Comparison of ENCODE assay signal across 8 cellular contexts in the genomic region with DNA sequence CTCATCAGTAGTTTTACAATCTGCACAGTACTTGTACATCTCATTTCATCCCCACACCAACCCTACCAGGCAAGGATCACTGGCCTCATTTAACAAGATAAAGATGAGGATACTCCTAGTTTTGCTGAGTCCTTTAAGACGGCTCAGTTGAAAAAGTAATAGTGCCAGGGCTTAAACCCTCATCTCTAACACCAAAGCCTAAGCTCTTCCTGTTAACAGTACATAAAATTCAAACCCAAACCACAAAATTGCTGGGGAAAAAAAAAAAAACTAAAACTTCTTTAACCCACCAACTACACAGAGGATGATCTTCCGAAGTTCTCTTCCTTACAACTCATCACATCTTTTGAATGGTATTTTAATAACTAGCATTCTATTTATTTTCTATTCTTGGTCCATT. TPM values are rescaled to one million over a fixed set of nuclear protein-coding genes. Genes with fewer than 3 reads are reported as not detected.
DNase-seq lines count a peak whose midpoint lies in the region; ATAC-seq and TF ChIP-seq lines count a peak whose summit lies in the region.

No MANE protein-coding gene starts in this region.

- peaks cover 9% of the 10 kb centered on the region for H3K4me1 ChIP-seq in stomach smooth muscle (ENCODE audit: control insufficient read depth, insufficient read depth, low read length)

- no peaks in the 10 kb centered on the region for H3K27me3 ChIP-seq in stomach smooth muscle (ENCODE audit: control insufficient read depth in 1 of 2, insufficient read depth in 2 of 2, low read length in 2 of 2)

- H3K4me1 Mint-ChIP-seq in activated CD4-positive, alpha-beta T cell treated with anti-CD3 and anti-CD28 coated beads, Interleukin-2, amount 10 ng/mL, durations not matched to agents 24 days and 14 days, result peaks cover 41% of the 10 kb centered on the region
- H3K4me1 Mint-ChIP-seq in activated T-helper 2 cell treated with anti-CD3 and anti-CD28 coated beads, Interferon-gamma antibody, Interleukin-2, Interleukin-4, amounts not matched to agents 10 μg/mL and 5 μg/mL and 100 μg/mL, durations not matched to agents 14 hours and 24 hours and 36 hours (ENCODE audit: low read depth), result peaks cover 49% of the 10 kb centered on the region
- peaks cover 53 to 68% of the 10 kb centered on the region in 2 donors for H3K4me1 Mint-ChIP-seq in immature natural killer cell

- POLR2A ChIA-PET in RWPE1 (lab: Yijun Ruan, JAX; ENCODE audit: low non-redundant PET), result no interaction called here

- H3K4me3 ChIP-seq in stomach smooth muscle (ENCODE audit: low read length in 2 of 2), result peak overlapping the region; percentile 91 to 95

- no peak for DNase-seq in activated CD4-positive, alpha-beta T cell treated with anti-CD3 and anti-CD28 coated beads, Interleukin-2, amount 10 ng/mL, durations not matched to agents 24 days and 14 days
- no peak for DNase-seq in activated CD4-positive, alpha-beta T cell treated with anti-CD3 and anti-CD28 coated beads, Interleukin-2, amount 50 U/mL, for 4 hours
- no peak for DNase-seq in activated T-helper 2 cell treated with anti-CD3 and anti-CD28 coated beads, Interferon-gamma antibody, Interleukin-2, Interleukin-4, amounts not matched to agents 10 μg/mL and 5 μg/mL and 100 μg/mL, durations not matched to agents 14 hours and 24 hours and 36 hours (ENCODE audit: low spot score)
- DNase-seq in immature natural killer cell, result peak; percentile 61 to 71 (median 62)
- no peak for DNase-seq in SW480 (ENCODE audit: low spot score)
- DNase-seq in RWPE1 (ENCODE audit: low spot score), result no peak

- ATAC-seq in HG02798 (IDR thresholded peaks at IDR 0.05; ENCODE audit: poor library complexity, unreplicated experiment), result no peak

- CTCF ChIA-PET in RWPE1 (lab: Yijun Ruan, JAX), result interaction anchor here (0.6 kb wide), 1 partner anchor 124 kb away, joined by 4 read pairs; no protein-coding TSS in a partner anchor

- H3K4me3 Mint-ChIP-seq in activated CD4-positive, alpha-beta T cell treated with anti-CD3 and anti-CD28 coated beads, Interleukin-2, amount 10 ng/mL, durations not matched to agents 24 days and 14 days, result peak overlapping the region; percentile 96
- peak overlapping the region; percentile 89 for H3K4me3 Mint-ChIP-seq in activated T-helper 2 cell treated with anti-CD3 and anti-CD28 coated beads, Interferon-gamma antibody, Interleukin-2, Interleukin-4, amounts not matched to agents 10 μg/mL and 5 μg/mL and 100 μg/mL, durations not matched to agents 14 hours and 24 hours and 36 hours (ENCODE audit: low read depth)
- peak overlapping the region; percentile 85 to 94 (median 90) for H3K4me3 Mint-ChIP-seq in immature natural killer cell

- H3K27me3 Mint-ChIP-seq in activated CD4-positive, alpha-beta T cell treated with anti-CD3 and anti-CD28 coated beads, Interleukin-2, amount 10 ng/mL, durations not matched to agents 24 days and 14 days, result no peaks in the 10 kb centered on the region
- H3K27me3 Mint-ChIP-seq in activated T-helper 2 cell treated with anti-CD3 and anti-CD28 coated beads, Interferon-gamma antibody, Interleukin-2, Interleukin-4, amounts not matched to agents 10 μg/mL and 5 μg/mL and 100 μg/mL, durations not matched to agents 14 hours and 24 hours and 36 hours (ENCODE audit: low read depth), result no peaks in the 10 kb centered on the region
- peaks cover 3 to 17% (median 12%) of the 10 kb centered on the region in 3 donors for H3K27me3 Mint-ChIP-seq in immature natural killer cell (ENCODE audit: low read depth in 3 of 3)

- intact Hi-C loops in activated CD4-positive, alpha-beta T cell treated with anti-CD3 and anti-CD28 coated beads, Interleukin-2, amount 10 ng/mL, durations not matched to agents 24 days and 14 days (cut with micrococcal nuclease), result no loop called here
- intact Hi-C loops in activated T-helper 2 cell treated with anti-CD3 and anti-CD28 coated beads, Interferon-gamma antibody, Interleukin-2, Interleukin-4, amounts not matched to agents 10 μg/mL and 5 μg/mL and 100 μg/mL, durations not matched to agents 14 hours and 24 hours and 36 hours (cut with micrococcal nuclease), result no loop called here

- TF ChIP-seq CTCF in RWPE1 (conservative IDR thresholded peaks at IDR 0.05; ENCODE audit: low read depth), result no peak

- peak overlapping the region; percentile 96 for H3K27ac Mint-ChIP-seq in activated CD4-positive, alpha-beta T cell treated with anti-CD3 and anti-CD28 coated beads, Interleukin-2, amount 10 ng/mL, durations not matched to agents 24 days and 14 days
- peak overlapping the region; percentile 94 for H3K27ac Mint-ChIP-seq in activated T-helper 2 cell treated with anti-CD3 and anti-CD28 coated beads, Interferon-gamma antibody, Interleukin-2, Interleukin-4, amounts not matched to agents 10 μg/mL and 5 μg/mL and 100 μg/mL, durations not matched to agents 14 hours and 24 hours and 36 hours
- peak overlapping the region; percentile 87 to 97 (median 94) for H3K27ac Mint-ChIP-seq in immature natural killer cell

- H3K9me3 Mint-ChIP-seq in activated CD4-positive, alpha-beta T cell treated with anti-CD3 and anti-CD28 coated beads, Interleukin-2, amount 10 ng/mL, durations not matched to agents 24 days and 14 days, result no peaks in the 10 kb centered on the region
- no peaks in the 10 kb centered on the region for H3K9me3 Mint-ChIP-seq in activated T-helper 2 cell treated with anti-CD3 and anti-CD28 coated beads, Interferon-gamma antibody, Interleukin-2, Interleukin-4, amounts not matched to agents 10 μg/mL and 5 μg/mL and 100 μg/mL, durations not matched to agents 14 hours and 24 hours and 36 hours
- H3K9me3 Mint-ChIP-seq in immature natural killer cell, result peaks cover 0 to 2% (median 0%) of the 10 kb centered on the region in 6 donors

- H3K9ac ChIP-seq in stomach smooth muscle (ENCODE audit: low read length in 2 of 2), result peak overlapping the region; percentile 92 to 95

- H3K9me3 ChIP-seq in stomach smooth muscle (ENCODE audit: control insufficient read depth in 2 of 2, low read length in 2 of 2), result no peaks in the 10 kb centered on the region

- no peak overlapping the region for H3K27ac ChIP-seq in stomach smooth muscle (ENCODE audit: low read length)
- H3K27ac ChIP-seq in RWPE1, result no peak overlapping the region; the same call in 1 of the 2 replicates

- peaks cover 29% of the 10 kb centered on the region for H3K36me3 Mint-ChIP-seq in activated CD4-positive, alpha-beta T cell treated with anti-CD3 and anti-CD28 coated beads, Interleukin-2, amount 10 ng/mL, durations not matched to agents 24 days and 14 days (ENCODE audit: low read depth)
- H3K36me3 Mint-ChIP-seq in activated T-helper 2 cell treated with anti-CD3 and anti-CD28 coated beads, Interferon-gamma antibody, Interleukin-2, Interleukin-4, amounts not matched to agents 10 μg/mL and 5 μg/mL and 100 μg/mL, durations not matched to agents 14 hours and 24 hours and 36 hours (ENCODE audit: low read depth), result peaks cover 49% of the 10 kb centered on the region
- peaks cover 5 to 7% (median 7%) of the 10 kb centered on the region in 3 donors for H3K36me3 Mint-ChIP-seq in immature natural killer cell

- H3K36me3 ChIP-seq in stomach smooth muscle (ENCODE audit: control insufficient read depth in 2 of 2, insufficient read depth in 2 of 2, low read length in 2 of 2), result peaks cover 0 to 4% of the 10 kb centered on the region in 2 donors

RNA-seq across cellular contexts. Expression of a gene that starts 1.3 kb away (rescaled TPM):
- 122 and 124 TPM in 2 replicates for total RNA-seq in activated CD4-positive, alpha-beta T cell treated with anti-CD3 and anti-CD28 coated beads, Interleukin-2, amount 10 ng/mL, durations not matched to agents 24 days and 14 days
- 115 and 129 TPM in 2 replicates for total RNA-seq in activated T-helper 2 cell treated with anti-CD3 and anti-CD28 coated beads, Interferon-gamma antibody, Interleukin-2, Interleukin-4, amounts not matched to agents 10 μg/mL and 5 μg/mL and 100 μg/mL, durations not matched to agents 14 hours and 24 hours and 36 hours
- 10 to 100 TPM; 50.4 to 77.1 (median 71.2) TPM for polyA plus RNA-seq in immature natural killer cell

RNA-seq across cellular contexts. Expression of a gene that starts 22.5 kb away (rescaled TPM):
- 14.9 and 15.3 TPM in 2 replicates for total RNA-seq in activated CD4-positive, alpha-beta T cell treated with anti-CD3 and anti-CD28 coated beads, Interleukin-2, amount 10 ng/mL, durations not matched to agents 24 days and 14 days
- 12.5 and 13.6 TPM in 2 replicates for total RNA-seq in activated T-helper 2 cell treated with anti-CD3 and anti-CD28 coated beads, Interferon-gamma antibody, Interleukin-2, Interleukin-4, amounts not matched to agents 10 μg/mL and 5 μg/mL and 100 μg/mL, durations not matched to agents 14 hours and 24 hours and 36 hours
- polyA plus RNA-seq in immature natural killer cell, result 10 to 100 TPM; 16.6 to 20.0 (median 18.3) TPM

RNA-seq across cellular contexts. Expression of a gene that starts 36.4 kb away (rescaled TPM):
- 8.0 and 8.5 TPM in 2 replicates for total RNA-seq in activated CD4-positive, alpha-beta T cell treated with anti-CD3 and anti-CD28 coated beads, Interleukin-2, amount 10 ng/mL, durations not matched to agents 24 days and 14 days
- total RNA-seq in activated T-helper 2 cell treated with anti-CD3 and anti-CD28 coated beads, Interferon-gamma antibody, Interleukin-2, Interleukin-4, amounts not matched to agents 10 μg/mL and 5 μg/mL and 100 μg/mL, durations not matched to agents 14 hours and 24 hours and 36 hours, result 9.5 and 11.6 TPM in 2 replicates
- 1 to 10 TPM; 1.4 to 2.6 (median 2.1) TPM for polyA plus RNA-seq in immature natural killer cell

Comparison
In these comparisons a context has a peak if more than half of its experiments do, and no peak if none do; other contexts are left out.
1. DNase-seq: peak in immature natural killer cell (3 of 3); none in activated CD4-positive, alpha-beta T cell treated with anti-CD3 and anti-CD28 coated beads, Interleukin-2, amount 10 ng/mL, durations not matched to agents 24 days and 14 days (single experiment), activated CD4-positive, alpha-beta T cell treated with anti-CD3 and anti-CD28 coated beads, Interleukin-2, amount 50 U/mL, for 4 hours (0 of 2), activated T-helper 2 cell treated with anti-CD3 and anti-CD28 coated beads, Interferon-gamma antibody, Interleukin-2, Interleukin-4, amounts not matched to agents 10 μg/mL and 5 μg/mL and 100 μg/mL, durations not matched to agents 14 hours and 24 hours and 36 hours (single experiment), SW480 (single experiment) and RWPE1 (single experiment).
2. Peak in every context shown above with its lines, with median percentiles within 50 percentile points of each other: H3K27ac Mint-ChIP-seq and H3K4me3 Mint-ChIP-seq.